Comparison of ENCODE assay signal across 10 cellular contexts in genomic region chr9:5617749-5618148, GRCh38. TPM values are rescaled to one million over a fixed set of nuclear protein-coding genes. Genes with fewer than 3 reads are reported as not detected.
DNase-seq lines count a peak whose midpoint lies in the region; ATAC-seq and TF ChIP-seq lines count a peak whose summit lies in the region.
"Had no signal": no experiment of that assay in that cellular context is flagged by ENCODE, and none has a peak within 500 bp of the region (broad histone marks: within the 10 kb centered on the region; RNA-seq: fewer than 3 reads in every experiment).

No MANE protein-coding gene starts in this region.

- CTCF ChIA-PET in activated CD8-positive, alpha-beta T cell treated with anti-CD3 and anti-CD28 coated beads for 36 hours (lab: Charles Lee), result no interaction called here
- CTCF ChIA-PET in Calu3 (lab: Charles Lee), result no interaction called here

- no peaks in the 10 kb centered on the region for H3K36me3 Mint-ChIP-seq in activated CD8-positive, alpha-beta T cell treated with anti-CD3 and anti-CD28 coated beads for 36 hours (ENCODE audit: low read depth)
- H3K36me3 Mint-ChIP-seq in Calu3 (ENCODE audit: insufficient read depth, unreplicated experiment), result no peaks in the 10 kb centered on the region

- H3K9me3 ChIP-seq in prostate gland (no peaks in the 10 kb centered on the region), adrenal gland (replicated peaks in 1 of 3) (no peaks in the 10 kb centered on the region)

- no TSS peak for BruUV-seq in Calu3 (replicated peaks; lab: Mats Ljungman, UMichigan)

- POLR2A ChIA-PET in activated CD8-positive, alpha-beta T cell treated with anti-CD3 and anti-CD28 coated beads for 36 hours (lab: Charles Lee), result interaction anchor here (0.6 kb wide), 1 partner anchor 154 kb away, joined by 5 read pairs; no protein-coding TSS in a partner anchor

- H3K4me1 ChIP-seq in prostate gland (replicated peaks) (no peaks in the 10 kb centered on the region), adrenal gland (replicated peaks in 1 of 2) (peaks cover 0 to 11% of the 10 kb centered on the region in 2 donors)

- ATAC-seq in GM19468 (IDR thresholded peaks at IDR 0.05; ENCODE audit: extremely low read depth, unreplicated experiment) (peak; percentile 95), HG03342 (IDR thresholded peaks at IDR 0.05; ENCODE audit: unreplicated experiment) (peak; percentile 95)
- ATAC-seq in activated CD8-positive, alpha-beta T cell treated with anti-CD3 and anti-CD28 coated beads for 36 hours, result peak; percentile 74

- TF ChIP-seq POLR2A in prostate gland (IDR thresholded peaks at IDR 0.05), result no peak
- TF ChIP-seq POLR2A in adrenal gland (IDR thresholded peaks at IDR 0.05), result no peak

- TF ChIP-seq CTCF in GM10266 (IDR thresholded peaks at IDR 0.05; ENCODE audit: control insufficient read depth, insufficient read depth, low read depth, missing control alignments) (no peak), Calu3 (IDR thresholded peaks at IDR 0.05; ENCODE audit: unreplicated experiment) (no peak), prostate gland (IDR thresholded peaks at IDR 0.05) (no peak), adrenal gland (IDR thresholded peaks at IDR 0.05) (no peak)
- no peak for TF ChIP-seq CTCF in activated CD8-positive, alpha-beta T cell treated with anti-CD3 and anti-CD28 coated beads for 36 hours (IDR thresholded peaks at IDR 0.05)

- H3K27ac ChIP-seq in prostate gland, result no peak overlapping the region
- H3K27ac ChIP-seq in adrenal gland, result peak overlapping the region in 1 of 5 donors; percentile 41

- H3K4me1 Mint-ChIP-seq in activated CD8-positive, alpha-beta T cell treated with anti-CD3 and anti-CD28 coated beads for 36 hours (ENCODE audit: low read depth), result peaks cover 38% of the 10 kb centered on the region
- no peaks in the 10 kb centered on the region for H3K4me1 Mint-ChIP-seq in Calu3 (ENCODE audit: low read depth, unreplicated experiment)

- no peaks in the 10 kb centered on the region for H3K27me3 Mint-ChIP-seq in activated CD8-positive, alpha-beta T cell treated with anti-CD3 and anti-CD28 coated beads for 36 hours
- no peaks in the 10 kb centered on the region for H3K27me3 Mint-ChIP-seq in Calu3 (ENCODE audit: unreplicated experiment)

- H3K36me3 ChIP-seq in prostate gland (no peaks in the 10 kb centered on the region), adrenal gland (replicated peaks in 1 of 2) (no peaks in the 10 kb centered on the region)

- H3K4me3 ChIP-seq in prostate gland (no peak overlapping the region), adrenal gland (no peak overlapping the region)

- no peak overlapping the region for H3K4me3 Mint-ChIP-seq in activated CD8-positive, alpha-beta T cell treated with anti-CD3 and anti-CD28 coated beads for 36 hours
- H3K4me3 Mint-ChIP-seq in Calu3 (ENCODE audit: low read depth, unreplicated experiment), result no peak overlapping the region

- H3K27me3 ChIP-seq in prostate gland (replicated peaks; ENCODE audit: insufficient read depth), result no peaks in the 10 kb centered on the region
- no peaks in the 10 kb centered on the region for H3K27me3 ChIP-seq in adrenal gland

- intact Hi-C loops in activated CD8-positive, alpha-beta T cell treated with anti-CD3 and anti-CD28 coated beads for 36 hours (cut with micrococcal nuclease), result no loop called here
- intact Hi-C loops in Calu3 (cut with micrococcal nuclease; ENCODE audit: unreplicated experiment), result no loop called here
- intact Hi-C loops in prostate gland (cut with DNase I), result no loop called here
- intact Hi-C loops in adrenal gland (cut with DNase I), result no loop called here

- DNase-seq in GM10266 (ENCODE audit: extremely low spot score) (peak; percentile 38), Calu3 (no peak), H4 (ENCODE audit: low spot score) (no peak), prostate gland (ENCODE audit: low spot score) (no peak), adrenal gland (no peak)
- DNase-seq in activated CD8-positive, alpha-beta T cell treated with anti-CD3 and anti-CD28 coated beads for 36 hours, result no peak
- DNase-seq: anterior cingulate cortex, NCI-H510A treated with DMSO at 0.1 percent for 48 hours had no signal

- peak overlapping the region; percentile 6 for H3K27ac Mint-ChIP-seq in activated CD8-positive, alpha-beta T cell treated with anti-CD3 and anti-CD28 coated beads for 36 hours
- H3K27ac Mint-ChIP-seq in Calu3 (ENCODE audit: unreplicated experiment), result no peak overlapping the region

- H3K9me3 Mint-ChIP-seq in activated CD8-positive, alpha-beta T cell treated with anti-CD3 and anti-CD28 coated beads for 36 hours, result no peaks in the 10 kb centered on the region
- H3K9me3 Mint-ChIP-seq in Calu3 (ENCODE audit: low read depth, unreplicated experiment), result no peaks in the 10 kb centered on the region

RNA-seq across cellular contexts. Expression of gene RIC1, which starts 11.2 kb away (rescaled TPM):
- total RNA-seq in activated CD8-positive, alpha-beta T cell treated with anti-CD3 and anti-CD28 coated beads for 36 hours, result 10 to 100 TPM; 14.4 to 14.6 TPM
- total RNA-seq in Calu3 (2022) (10.9 and 11.4 TPM in 2 replicates), prostate gland (10 to 100 TPM; 18.0 to 49.8 TPM), adrenal gland (10 to 100 TPM; 15.4 to 33.1 (median 18.6) TPM)
- 7.3 and 10.1 TPM in 2 replicates for total RNA-seq in H4 (2014; rRNA removed; shearing (Covaris generic))
- 10 to 100 TPM in 1 of 3 donors, 1 to 10 TPM in 2; 3.6 to 11.3 (median 3.8) TPM for polyA plus RNA-seq in adrenal gland
